In genomic region chr11:110587129-110587528, GRCh38 we compare ENCODE assay signal across 19 cellular contexts.
DNase-seq lines count a peak whose midpoint lies in the region; ATAC-seq, FAIRE-seq and TF ChIP-seq lines count a peak whose summit lies in the region.
"Had no signal": no experiment of that assay in that cellular context is flagged by ENCODE, and none has a peak within 500 bp of the region (broad histone marks: within the 10 kb centered on the region; RNA-seq: fewer than 3 reads in every experiment).

No MANE protein-coding gene starts in this region.

- CTCF ChIA-PET in HepG2 (lab: Yijun Ruan, JAX; ENCODE audit: low intra/inter-chr PET ratio, low total read pairs) = no interaction called here

- BruUV-seq in HepG2 (replicated peaks; lab: Mats Ljungman, UMichigan) = no TSS peak

- WGBS in liver = 38% methylated on average over 1 of the region's 1 CpG
- 0% methylated on average over 1 of the region's 1 CpG for WGBS in HepG2 (ENCODE audit: low lambda C conversion rate)
- WGBS in right lobe of liver (ENCODE audit: insufficient coverage, low coverage, low lambda C conversion rate, missing lambda C conversion rate) = 17% methylated on average over 1 of the region's 1 CpG

- ATAC-seq in HepG2 (no peak), right lobe of liver (peak; percentile 89 to 97 (median 92))
- ATAC-seq: A549; CD8-positive, alpha-beta T cell had no signal

- DNase-seq in HepG2 (ENCODE audit: low spot score) = no peak
- peak in 1 of 3 donors; percentile 62 for DNase-seq in right lobe of liver
- no peak for DNase-seq in Kasumi-1 (lab: John Stamatoyannopoulos, UW)
- no peak for DNase-seq in NCI-H1436 (lab: John Stamatoyannopoulos, UW)
- DNase-seq: AML-193; Caco-2; Calu3; CD4-positive, alpha-beta T cell; CD8-positive, alpha-beta T cell; GF-D8 had no signal

- TF ChIP-seq POLR2A in HepG2 (IDR thresholded peaks at IDR 0.05; ENCODE audit: insufficient read depth in 1 of 2, low read depth in 2 of 2, low read length in 2 of 2) (no peak), right lobe of liver (IDR thresholded peaks at IDR 0.05) (no peak)

- H3K4me1 ChIP-seq in liver (ENCODE audit: control insufficient read depth in 4 of 4, insufficient read depth in 4 of 4, low read length in 3 of 4) (peaks cover 0 to 14% (median 5%) of the 10 kb centered on the region in 4 donors), HepG2 (ENCODE audit: insufficient read depth, low read length) (no peaks in the 10 kb centered on the region), right lobe of liver (peaks cover 0 to 16% (median 4%) of the 10 kb centered on the region in 4 donors)
- H3K4me1 ChIP-seq: A549; BLaER1 treated with 17β-estradiol and CSF1 and Interleukin-3, amounts not matched to agents 10 nM and 100 nM had no signal

- H3K4me2 ChIP-seq in HepG2 (ENCODE audit: low read depth, low read length) = no peak overlapping the region
- H3K4me2 ChIP-seq: A549; BLaER1 treated with 17β-estradiol and CSF1 and Interleukin-3, amounts not matched to agents 10 nM and 100 nM had no signal

- no peaks in the 10 kb centered on the region for H3K9me3 ChIP-seq in liver (ENCODE audit: control insufficient read depth in 4 of 4, low read length in 3 of 4)
- no peaks in the 10 kb centered on the region for H3K9me3 ChIP-seq in HepG2 (ENCODE audit: low read length)
- H3K9me3 ChIP-seq in right lobe of liver = no peaks in the 10 kb centered on the region
- H3K9me3 ChIP-seq: A549; BLaER1 treated with 17β-estradiol and CSF1 and Interleukin-3, amounts not matched to agents 10 nM and 100 nM; Caco-2 had no signal

- in situ Hi-C loops in HepG2 (cut with HindIII; ENCODE audit: extremely low pct_ligation_motif_present, low pct_unique_long_range_greater_than_20kb) = no loop called here

- TF ChIP-seq CTCF in liver (IDR thresholded peaks at IDR 0.05; ENCODE audit: low read depth, low read length, missing input control) = no peak
- no peak for TF ChIP-seq CTCF in HepG2 (CRISPR knock-in tag; IDR thresholded peaks at IDR 0.05)
- TF ChIP-seq CTCF in right lobe of liver (IDR thresholded peaks at IDR 0.05) = no peak

- H4K20me1 ChIP-seq in HepG2 (ENCODE audit: insufficient read depth, low read length) = no peaks in the 10 kb centered on the region
- H4K20me1 ChIP-seq: BLaER1 treated with 17β-estradiol and CSF1 and Interleukin-3, amounts not matched to agents 10 nM and 100 nM had no signal

- intact Hi-C loops in HepG2 (cut with micrococcal nuclease; ENCODE audit: unreplicated experiment) = no loop called here
- intact Hi-C loops in right lobe of liver (cut with DNase I) = no loop called here

- no peak overlapping the region for H2AFZ ChIP-seq in HepG2 (ENCODE audit: low read length)

- peak overlapping the region; percentile 61 to 81 for H3K27ac ChIP-seq in liver (ENCODE audit: low read depth in 1 of 2, low read length in 2 of 2)
- no peak overlapping the region for H3K27ac ChIP-seq in HepG2 (ENCODE audit: extremely low read length, insufficient read depth, low read length)
- peak overlapping the region in 1 of 3 donors; percentile 1 for H3K27ac ChIP-seq in right lobe of liver
- H3K27ac ChIP-seq: 22Rv1; A549; BLaER1 treated with 17β-estradiol and CSF1 and Interleukin-3, amounts not matched to agents 10 nM and 100 nM; C4-2B had no signal

- POLR2A ChIA-PET in HepG2 (lab: Yijun Ruan, JAX) = no interaction called here

- H3K9ac ChIP-seq in liver (ENCODE audit: low read depth in 1 of 2, low read length in 2 of 2) = no peak overlapping the region
- H3K9ac ChIP-seq in HepG2 (ENCODE audit: insufficient read depth, low read depth, low read length) = no peak overlapping the region
- H3K9ac ChIP-seq: BLaER1 treated with 17β-estradiol and CSF1 and Interleukin-3, amounts not matched to agents 10 nM and 100 nM had no signal

- FAIRE-seq in HepG2 (lab: Jason Lieb, UNC) = no peak
- FAIRE-seq: A549, D721Med, G401.6, GM12891, GM18507 had no signal

- no peak overlapping the region for H3K4me3 ChIP-seq in liver (ENCODE audit: low read depth in 1 of 3, low read length in 3 of 3)
- no peak overlapping the region for H3K4me3 ChIP-seq in HepG2 (replicated peaks in 1 of 3; ENCODE audit: insufficient read depth in 1 of 3, low read depth in 2 of 3, low read length in 3 of 3)
- H3K4me3 ChIP-seq in right lobe of liver = no peak overlapping the region
- H3K4me3 ChIP-seq: A549; BLaER1 treated with 17β-estradiol and CSF1 and Interleukin-3, amounts not matched to agents 10 nM and 100 nM had no signal

- TF ChIP-seq RAD21 in liver (IDR thresholded peaks at IDR 0.05) (peak; percentile 44 to 52), HepG2 (CRISPR knock-in tag; IDR thresholded peaks at IDR 0.05) (no peak)

- TF ChIP-seq EP300 in HepG2 (IDR thresholded peaks at IDR 0.05; ENCODE audit: low read depth in 2 of 2, low read length in 2 of 2) = no peak
- no peak for TF ChIP-seq EP300 in HepG2 (CRISPR knock-in tag; IDR thresholded peaks at IDR 0.05; ENCODE audit: borderline replicate concordance)

- H3K27me3 ChIP-seq in liver (ENCODE audit: control insufficient read depth in 4 of 4, insufficient read depth in 4 of 4, low read length in 3 of 4) (no peaks in the 10 kb centered on the region), HepG2 (ENCODE audit: control insufficient read depth in 1 of 2, insufficient read depth in 2 of 2, low read length in 2 of 2) (no peaks in the 10 kb centered on the region), right lobe of liver (no peaks in the 10 kb centered on the region)
- H3K27me3 ChIP-seq: BLaER1 treated with 17β-estradiol and CSF1 and Interleukin-3, amounts not matched to agents 10 nM and 100 nM had no signal

- peaks cover 0 to 13% (median 3%) of the 10 kb centered on the region in 4 donors for H3K36me3 ChIP-seq in liver (ENCODE audit: control insufficient read depth in 4 of 4, insufficient read depth in 3 of 4, low read depth in 1 of 4, low read length in 3 of 4)
- H3K36me3 ChIP-seq in HepG2 (replicated peaks in 1 of 2; ENCODE audit: control insufficient read depth in 1 of 2, insufficient read depth in 2 of 2, low read length in 2 of 2) = no peaks in the 10 kb centered on the region
- H3K36me3 ChIP-seq in right lobe of liver = no peaks in the 10 kb centered on the region
- H3K36me3 ChIP-seq: BLaER1 treated with 17β-estradiol and CSF1 and Interleukin-3, amounts not matched to agents 10 nM and 100 nM had no signal

- no peaks in the 10 kb centered on the region for H3K79me2 ChIP-seq in HepG2 (ENCODE audit: insufficient read depth, low read length)

TF ChIP-seq in liver, 16 proteins besides CTCF, POLR2A, EP300 and RAD21 (continues in another document):
- TF ChIP-seq NR2F2 (IDR thresholded peaks at IDR 0.05) (no peak), GABPA (IDR thresholded peaks at IDR 0.05 in 1 of 2, conservative IDR thresholded peaks at IDR 0.05 in 1 of 2) (peak in 1 of 2 donors; percentile 14), EGR1 (IDR thresholded peaks at IDR 0.05; ENCODE audit: low read depth in 2 of 2) (peak in 1 of 2 donors; percentile 45), MAX (IDR thresholded peaks at IDR 0.05) (peak; percentile 86), HNF4G (IDR thresholded peaks at IDR 0.05) (peak; percentile 78), HNF4A (conservative IDR thresholded peaks at IDR 0.05) (peak; percentile 97), ATF3 (IDR thresholded peaks at IDR 0.05) (no peak), SP1 (IDR thresholded peaks at IDR 0.05) (peak; percentile 61), FOXA2 (IDR thresholded peaks at IDR 0.05) (peak; percentile 60)

TF ChIP-seq in HepG2, 621 proteins besides CTCF, POLR2A, EP300 and RAD21 (continues in another document):
- TF ChIP-seq PTBP1 (IDR thresholded peaks at IDR 0.05; ENCODE audit: low read depth, low read length, poor library complexity, severe bottlenecking) (no peak), DPF2 (CRISPR knock-in tag; IDR thresholded peaks at IDR 0.05; ENCODE audit: borderline replicate concordance, low read depth) (no peak), NAIF1 (CRISPR knock-in tag; IDR thresholded peaks at IDR 0.05; ENCODE audit: borderline replicate concordance) (no peak), SOX6 (IDR thresholded peaks at IDR 0.05) (no peak), SOX6 (CRISPR knock-in tag; IDR thresholded peaks at IDR 0.05) (no peak), ZNF619 (CRISPR knock-in tag; IDR thresholded peaks at IDR 0.05) (no peak), HMGXB4 (CRISPR knock-in tag; IDR thresholded peaks at IDR 0.05; ENCODE audit: borderline replicate concordance in 1 of 2, low read depth in 1 of 2) (no peak), EHMT2 (IDR thresholded peaks at IDR 0.05; ENCODE audit: borderline replicate concordance, low read depth, low read length) (no peak), CC2D1A (CRISPR knock-in tag; IDR thresholded peaks at IDR 0.05) (no peak), ZSCAN21 (CRISPR knock-in tag; IDR thresholded peaks at IDR 0.05; ENCODE audit: borderline replicate concordance) (no peak), JDP2 (CRISPR knock-in tag; IDR thresholded peaks at IDR 0.05; ENCODE audit: borderline replicate concordance) (no peak), ZNF563 (CRISPR knock-in tag; IDR thresholded peaks at IDR 0.05) (no peak), NCOA2 (CRISPR knock-in tag; IDR thresholded peaks at IDR 0.05) (no peak), EED (CRISPR knock-in tag; IDR thresholded peaks at IDR 0.05) (no peak), IKZF5 (CRISPR knock-in tag; IDR thresholded peaks at IDR 0.05) (no peak), FOXM1 (CRISPR knock-in tag; IDR thresholded peaks at IDR 0.05) (no peak)
